ENCODE assay signal across 8 cellular contexts in genomic region chr3:184176377-184177330, GRCh38. TPM values are rescaled to one million over a fixed set of nuclear protein-coding genes. Genes with fewer than 3 reads are reported as not detected.
DNase-seq lines count a peak whose midpoint lies in the region; ATAC-seq, FAIRE-seq and TF ChIP-seq lines count a peak whose summit lies in the region.

No MANE protein-coding gene starts in this region.

- peak overlapping the region; percentile 91 for H3K4me3 Mint-ChIP-seq in activated naive CD4-positive, alpha-beta T cell treated with anti-CD3 and anti-CD28 coated beads, Interleukin-2, amount 10 ng/mL, durations not matched to agents 7 days and 5 days
- peak overlapping the region; percentile 99 for H3K4me3 Mint-ChIP-seq in dendritic cell treated with granulocyte-macrophage colony-stimulating factor and Interleukin-4, amounts not matched to agents 40 ng/mL and 50 ng/mL, for 4 days

- FAIRE-seq in RCC 7860 (lab: Jason Lieb, UNC) = peak; percentile 88

- peaks cover 42% of the 10 kb centered on the region for H3K36me3 Mint-ChIP-seq in activated naive CD4-positive, alpha-beta T cell treated with anti-CD3 and anti-CD28 coated beads, Interleukin-2, amount 10 ng/mL, durations not matched to agents 7 days and 5 days
- H3K36me3 Mint-ChIP-seq in dendritic cell treated with granulocyte-macrophage colony-stimulating factor and Interleukin-4, amounts not matched to agents 40 ng/mL and 50 ng/mL, for 4 days (ENCODE audit: low read depth) = peaks cover 84% of the 10 kb centered on the region

- CTCF ChIA-PET in activated naive CD4-positive, alpha-beta T cell treated with anti-CD3 and anti-CD28 coated beads, Interleukin-2, amount 10 ng/mL, durations not matched to agents 7 days and 5 days (lab: Charles Lee) = interaction anchor here (0.6 to 1.0 kb wide), 2 partner anchors 129 to 389 kb away, joined by 3 read pairs; no protein-coding TSS in a partner anchor

- ATAC-seq in left lung = peak; percentile 50

- H3K4me1 Mint-ChIP-seq in activated naive CD4-positive, alpha-beta T cell treated with anti-CD3 and anti-CD28 coated beads, Interleukin-2, amount 10 ng/mL, durations not matched to agents 7 days and 5 days = peaks cover 30% of the 10 kb centered on the region
- peaks cover 61% of the 10 kb centered on the region for H3K4me1 Mint-ChIP-seq in dendritic cell treated with granulocyte-macrophage colony-stimulating factor and Interleukin-4, amounts not matched to agents 40 ng/mL and 50 ng/mL, for 4 days (ENCODE audit: low read depth)

- no peaks in the 10 kb centered on the region for H3K27me3 Mint-ChIP-seq in activated naive CD4-positive, alpha-beta T cell treated with anti-CD3 and anti-CD28 coated beads, Interleukin-2, amount 10 ng/mL, durations not matched to agents 7 days and 5 days
- H3K27me3 Mint-ChIP-seq in dendritic cell treated with granulocyte-macrophage colony-stimulating factor and Interleukin-4, amounts not matched to agents 40 ng/mL and 50 ng/mL, for 4 days = no peaks in the 10 kb centered on the region

- no peak for TF ChIP-seq CTCF in left lung (IDR thresholded peaks at IDR 0.05)

- DNase-seq in activated naive CD4-positive, alpha-beta T cell treated with anti-CD3 and anti-CD28 coated beads, Interleukin-2, amount 10 ng/mL, durations not matched to agents 7 days and 5 days = no peak
- no peak for DNase-seq in activated naive CD4-positive, alpha-beta T cell treated with anti-CD3 and anti-CD28 coated beads, Interleukin-2, amount 50 U/mL, for 16 hours
- DNase-seq in RCC 7860 (ENCODE audit: low spot score) (peak; percentile 98), left lung (peak in 1 of 2 donors; percentile 76), LoVo (ENCODE audit: low spot score) (no peak), GM19240 (ENCODE audit: insufficient read length, low spot score) (no peak)

- no peaks in the 10 kb centered on the region for H3K9me3 Mint-ChIP-seq in activated naive CD4-positive, alpha-beta T cell treated with anti-CD3 and anti-CD28 coated beads, Interleukin-2, amount 10 ng/mL, durations not matched to agents 7 days and 5 days
- no peaks in the 10 kb centered on the region for H3K9me3 Mint-ChIP-seq in dendritic cell treated with granulocyte-macrophage colony-stimulating factor and Interleukin-4, amounts not matched to agents 40 ng/mL and 50 ng/mL, for 4 days

- H3K9me3 ChIP-seq in left lung (no peaks in the 10 kb centered on the region), stomach smooth muscle (ENCODE audit: control insufficient read depth in 2 of 2, low read length in 2 of 2) (no peaks in the 10 kb centered on the region)

- H3K4me3 ChIP-seq in left lung (peak overlapping the region; percentile 95 to 99), stomach smooth muscle (ENCODE audit: low read length in 2 of 2) (peak overlapping the region; percentile 88 to 96)

- H3K36me3 ChIP-seq in left lung (peaks cover 6 to 58% of the 10 kb centered on the region in 2 donors), stomach smooth muscle (ENCODE audit: control insufficient read depth in 2 of 2, insufficient read depth in 2 of 2, low read length in 2 of 2) (peaks cover 44 to 51% of the 10 kb centered on the region in 2 donors)

- peak overlapping the region; percentile 83 to 88 for H3K27ac ChIP-seq in left lung
- peak overlapping the region; percentile 79 for H3K27ac ChIP-seq in stomach smooth muscle (ENCODE audit: low read length)

- intact Hi-C loops in dendritic cell treated with granulocyte-macrophage colony-stimulating factor and Interleukin-4, amounts not matched to agents 40 ng/mL and 50 ng/mL, for 4 days (cut with micrococcal nuclease) = loop anchor here (1.0 kb wide), 1 partner anchor 9 kb away; no protein-coding TSS in a partner anchor
- intact Hi-C loops in left lung (cut with DNase I) = no loop called here

- H3K4me1 ChIP-seq in left lung (peaks cover 19 to 54% of the 10 kb centered on the region in 2 donors), stomach smooth muscle (ENCODE audit: control insufficient read depth, insufficient read depth, low read length) (peaks cover 37% of the 10 kb centered on the region)

- H3K9ac ChIP-seq in stomach smooth muscle (ENCODE audit: low read length in 2 of 2) = peak overlapping the region; percentile 94 to 97

- no peaks in the 10 kb centered on the region for H3K27me3 ChIP-seq in left lung
- H3K27me3 ChIP-seq in stomach smooth muscle (ENCODE audit: control insufficient read depth in 1 of 2, insufficient read depth in 2 of 2, low read length in 2 of 2) = no peaks in the 10 kb centered on the region

- no peak overlapping the region for H3K27ac Mint-ChIP-seq in activated naive CD4-positive, alpha-beta T cell treated with anti-CD3 and anti-CD28 coated beads, Interleukin-2, amount 10 ng/mL, durations not matched to agents 7 days and 5 days
- peak overlapping the region; percentile 98 for H3K27ac Mint-ChIP-seq in dendritic cell treated with granulocyte-macrophage colony-stimulating factor and Interleukin-4, amounts not matched to agents 40 ng/mL and 50 ng/mL, for 4 days

RNA-seq across cellular contexts. Expression of gene AP2M1, which starts 2.0 kb away (rescaled TPM):
- 100 to 1,000 TPM; 296 to 347 TPM for total RNA-seq in left lung

RNA-seq across cellular contexts. Expression of gene ABCF3, which starts 9.3 kb away (rescaled TPM):
- 10 to 100 TPM; 63.3 to 69.9 TPM for total RNA-seq in left lung

RNA-seq across cellular contexts. Expression of gene DVL3, which starts 21.5 kb away (rescaled TPM):
- 10 to 100 TPM; 62.5 to 72.6 TPM for total RNA-seq in left lung

RNA-seq across cellular contexts. Expression of gene EIF2B5, which starts 41.5 kb away (rescaled TPM):
- 10 to 100 TPM; 32.2 to 44.5 TPM for total RNA-seq in left lung

RNA-seq across cellular contexts. Expression of gene VWA5B2, which starts 52.7 kb away (rescaled TPM):
- under 1 TPM in 1 of 2 donors, not detected in 1; 0.31 TPM for total RNA-seq in left lung
